1 cellular context compared by ENCODE assay signal in genomic region chr16:30091474-30092372, GRCh38.
A peak's percentile ranks its signal among the peaks of the same experiment; 100 is the strongest.
TF ChIP-seq lines count a peak whose summit lies in the region.

Gene TBX6, minus strand, starts transcription at chr16:30091924. Its CDS starts 731 bp downstream, at chr16:30091193.

TF ChIP-seq in WTC11, 78 proteins besides CTCF, POLR2A, EP300 and RAD21 (continued from another document and continues in another):
- TF ChIP-seq ARID4B (CRISPR knock-in tag; IDR thresholded peaks at IDR 0.05; ENCODE audit: borderline replicate concordance) (peak; percentile 61; the same call in 1 of the 2 replicates), ZMAT4 (CRISPR knock-in tag; IDR thresholded peaks at IDR 0.05) (0 out of 2 replicates have a peak, but pooled peaks have one; percentile 20), AR (CRISPR knock-in tag; IDR thresholded peaks at IDR 0.05) (no peak), MAX (CRISPR knock-in tag; IDR thresholded peaks at IDR 0.05) (peak; percentile 81), E2F4 (CRISPR knock-in tag; IDR thresholded peaks at IDR 0.05; ENCODE audit: borderline replicate concordance, low read depth) (no peak), NFE2L1 (CRISPR knock-in tag; IDR thresholded peaks at IDR 0.05) (no peak), GABPB1 (CRISPR knock-in tag; IDR thresholded peaks at IDR 0.05) (peak; percentile 77), FOXP4 (CRISPR knock-in tag; IDR thresholded peaks at IDR 0.05) (no peak), ZBTB21 (CRISPR knock-in tag; IDR thresholded peaks at IDR 0.05; ENCODE audit: borderline replicate concordance) (no peak), KAT7 (CRISPR knock-in tag; IDR thresholded peaks at IDR 0.05; ENCODE audit: borderline replicate concordance) (0 out of 2 replicates have a peak, but pooled peaks have one; percentile 2), ATF3 (CRISPR knock-in tag; conservative IDR thresholded peaks at IDR 0.05) (no peak), CBFB (CRISPR knock-in tag; IDR thresholded peaks at IDR 0.05; ENCODE audit: low read depth) (no peak), PREB (CRISPR knock-in tag; IDR thresholded peaks at IDR 0.05; ENCODE audit: borderline replicate concordance) (no peak), FOXK1 (CRISPR knock-in tag; IDR thresholded peaks at IDR 0.05) (peak; percentile 53; the same call in 1 of the 2 replicates), ELF4 (CRISPR knock-in tag; IDR thresholded peaks at IDR 0.05; ENCODE audit: low read depth) (no peak), ERG (CRISPR knock-in tag; IDR thresholded peaks at IDR 0.05) (no peak), ZNF263 (CRISPR knock-in tag; IDR thresholded peaks at IDR 0.05; ENCODE audit: low read depth) (no peak), RORB (CRISPR knock-in tag; IDR thresholded peaks at IDR 0.05) (no peak), AFF4 (CRISPR knock-in tag; IDR thresholded peaks at IDR 0.05; ENCODE audit: borderline replicate concordance) (no peak), ZSCAN18 (CRISPR knock-in tag; IDR thresholded peaks at IDR 0.05) (no peak), NR2C2 (CRISPR knock-in tag; IDR thresholded peaks at IDR 0.05) (peak; percentile 36; the same call in 1 of the 2 replicates), HMGXB4 (CRISPR knock-in tag; IDR thresholded peaks at IDR 0.05) (peak; percentile 65)
